Comparison of ENCODE assay signal across 1 cellular context in the genomic region with DNA sequence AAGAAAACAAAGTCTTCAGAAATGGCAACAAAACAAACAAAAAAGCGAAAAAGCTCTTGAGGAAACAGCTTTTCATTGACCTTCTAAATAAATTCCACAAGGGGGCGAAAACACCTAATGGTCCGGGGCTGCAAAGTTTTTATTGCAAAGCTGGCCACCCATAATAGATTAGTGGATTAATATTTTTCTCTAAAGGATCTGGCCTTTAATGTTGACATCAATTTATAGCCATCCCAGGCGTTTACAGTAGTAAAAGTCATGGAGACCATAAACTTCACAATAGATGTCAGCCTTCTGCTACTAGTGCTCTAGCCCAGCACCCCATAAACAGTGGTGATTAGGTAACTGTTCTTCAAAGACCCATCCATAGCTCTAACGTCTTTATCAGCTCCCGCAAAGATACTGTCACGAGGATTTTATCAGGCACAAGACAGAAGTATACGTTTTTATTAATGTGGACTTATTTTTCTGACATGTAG.
A peak's percentile ranks its signal among the peaks of the same experiment; 100 is the strongest.
TF ChIP-seq lines count a peak whose summit lies in the region.

No MANE protein-coding gene starts in this region.

TF ChIP-seq in HepG2, 621 proteins besides CTCF, POLR2A, EP300 and RAD21 (continued from another document and continues in another):
- TF ChIP-seq BRCA1 (CRISPR knock-in tag; IDR thresholded peaks at IDR 0.05) (no peak), NFYB (CRISPR knock-in tag; IDR thresholded peaks at IDR 0.05) (no peak), HNRNPL (IDR thresholded peaks at IDR 0.05; ENCODE audit: low read depth, low read length) (no peak), ZNF12 (CRISPR knock-in tag; IDR thresholded peaks at IDR 0.05) (no peak), MIXL1 (CRISPR knock-in tag; IDR thresholded peaks at IDR 0.05) (no peak), ELF1 (CRISPR knock-in tag; IDR thresholded peaks at IDR 0.05) (no peak), SSRP1 (CRISPR knock-in tag; IDR thresholded peaks at IDR 0.05) (0 out of 2 replicates have a peak, but pooled peaks have one; percentile 47), ZNF83 (CRISPR knock-in tag; IDR thresholded peaks at IDR 0.05; ENCODE audit: borderline replicate concordance) (no peak), STAG1 (CRISPR knock-in tag; IDR thresholded peaks at IDR 0.05) (peak; percentile 90), FOXO1 (CRISPR knock-in tag; IDR thresholded peaks at IDR 0.05) (no peak), SMC3 (IDR thresholded peaks at IDR 0.05; ENCODE audit: low read length) (peak; percentile 86), ZNF614 (CRISPR knock-in tag; IDR thresholded peaks at IDR 0.05; ENCODE audit: borderline replicate concordance) (no peak), U2AF1 (optimal IDR thresholded peaks at IDR 0.05; ENCODE audit: low read depth, low read length) (no peak), NFRKB (IDR thresholded peaks at IDR 0.05) (no peak), MYC (CRISPR knock-in tag; IDR thresholded peaks at IDR 0.05; ENCODE audit: borderline replicate concordance) (no peak), ARHGAP35 (CRISPR knock-in tag; IDR thresholded peaks at IDR 0.05; ENCODE audit: borderline replicate concordance) (no peak), ZKSCAN8 (CRISPR knock-in tag; IDR thresholded peaks at IDR 0.05; ENCODE audit: borderline replicate concordance) (no peak), KDM2A (CRISPR knock-in tag; IDR thresholded peaks at IDR 0.05; ENCODE audit: borderline replicate concordance, low read depth) (no peak), HOXA7 (CRISPR knock-in tag; IDR thresholded peaks at IDR 0.05) (no peak), ISL2 (CRISPR knock-in tag; IDR thresholded peaks at IDR 0.05) (no peak), MAFF (IDR thresholded peaks at IDR 0.05; ENCODE audit: low read depth, low read length) (no peak), SAP130 (CRISPR knock-in tag; IDR thresholded peaks at IDR 0.05; ENCODE audit: low read depth) (no peak)
- TF ChIP-seq, protein P1, sequence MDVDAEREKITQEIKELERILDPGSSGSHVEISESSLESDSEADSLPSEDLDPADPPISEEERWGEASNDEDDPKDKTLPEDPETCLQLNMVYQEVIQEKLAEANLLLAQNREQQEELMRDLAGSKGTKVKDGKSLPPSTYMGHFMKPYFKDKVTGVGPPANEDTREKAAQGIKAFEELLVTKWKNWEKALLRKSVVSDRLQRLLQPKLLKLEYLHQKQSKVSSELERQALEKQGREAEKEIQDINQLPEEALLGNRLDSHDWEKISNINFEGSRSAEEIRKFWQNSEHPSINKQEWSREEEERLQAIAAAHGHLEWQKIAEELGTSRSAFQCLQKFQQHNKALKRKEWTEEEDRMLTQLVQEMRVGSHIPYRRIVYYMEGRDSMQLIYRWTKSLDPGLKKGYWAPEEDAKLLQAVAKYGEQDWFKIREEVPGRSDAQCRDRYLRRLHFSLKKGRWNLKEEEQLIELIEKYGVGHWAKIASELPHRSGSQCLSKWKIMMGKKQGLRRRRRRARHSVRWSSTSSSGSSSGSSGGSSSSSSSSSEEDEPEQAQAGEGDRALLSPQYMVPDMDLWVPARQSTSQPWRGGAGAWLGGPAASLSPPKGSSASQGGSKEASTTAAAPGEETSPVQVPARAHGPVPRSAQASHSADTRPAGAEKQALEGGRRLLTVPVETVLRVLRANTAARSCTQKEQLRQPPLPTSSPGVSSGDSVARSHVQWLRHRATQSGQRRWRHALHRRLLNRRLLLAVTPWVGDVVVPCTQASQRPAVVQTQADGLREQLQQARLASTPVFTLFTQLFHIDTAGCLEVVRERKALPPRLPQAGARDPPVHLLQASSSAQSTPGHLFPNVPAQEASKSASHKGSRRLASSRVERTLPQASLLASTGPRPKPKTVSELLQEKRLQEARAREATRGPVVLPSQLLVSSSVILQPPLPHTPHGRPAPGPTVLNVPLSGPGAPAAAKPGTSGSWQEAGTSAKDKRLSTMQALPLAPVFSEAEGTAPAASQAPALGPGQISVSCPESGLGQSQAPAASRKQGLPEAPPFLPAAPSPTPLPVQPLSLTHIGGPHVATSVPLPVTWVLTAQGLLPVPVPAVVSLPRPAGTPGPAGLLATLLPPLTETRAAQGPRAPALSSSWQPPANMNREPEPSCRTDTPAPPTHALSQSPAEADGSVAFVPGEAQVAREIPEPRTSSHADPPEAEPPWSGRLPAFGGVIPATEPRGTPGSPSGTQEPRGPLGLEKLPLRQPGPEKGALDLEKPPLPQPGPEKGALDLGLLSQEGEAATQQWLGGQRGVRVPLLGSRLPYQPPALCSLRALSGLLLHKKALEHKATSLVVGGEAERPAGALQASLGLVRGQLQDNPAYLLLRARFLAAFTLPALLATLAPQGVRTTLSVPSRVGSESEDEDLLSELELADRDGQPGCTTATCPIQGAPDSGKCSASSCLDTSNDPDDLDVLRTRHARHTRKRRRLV (CRISPR knock-in tag; IDR thresholded peaks at IDR 0.05) = no peak
- TF ChIP-seq, protein P2, sequence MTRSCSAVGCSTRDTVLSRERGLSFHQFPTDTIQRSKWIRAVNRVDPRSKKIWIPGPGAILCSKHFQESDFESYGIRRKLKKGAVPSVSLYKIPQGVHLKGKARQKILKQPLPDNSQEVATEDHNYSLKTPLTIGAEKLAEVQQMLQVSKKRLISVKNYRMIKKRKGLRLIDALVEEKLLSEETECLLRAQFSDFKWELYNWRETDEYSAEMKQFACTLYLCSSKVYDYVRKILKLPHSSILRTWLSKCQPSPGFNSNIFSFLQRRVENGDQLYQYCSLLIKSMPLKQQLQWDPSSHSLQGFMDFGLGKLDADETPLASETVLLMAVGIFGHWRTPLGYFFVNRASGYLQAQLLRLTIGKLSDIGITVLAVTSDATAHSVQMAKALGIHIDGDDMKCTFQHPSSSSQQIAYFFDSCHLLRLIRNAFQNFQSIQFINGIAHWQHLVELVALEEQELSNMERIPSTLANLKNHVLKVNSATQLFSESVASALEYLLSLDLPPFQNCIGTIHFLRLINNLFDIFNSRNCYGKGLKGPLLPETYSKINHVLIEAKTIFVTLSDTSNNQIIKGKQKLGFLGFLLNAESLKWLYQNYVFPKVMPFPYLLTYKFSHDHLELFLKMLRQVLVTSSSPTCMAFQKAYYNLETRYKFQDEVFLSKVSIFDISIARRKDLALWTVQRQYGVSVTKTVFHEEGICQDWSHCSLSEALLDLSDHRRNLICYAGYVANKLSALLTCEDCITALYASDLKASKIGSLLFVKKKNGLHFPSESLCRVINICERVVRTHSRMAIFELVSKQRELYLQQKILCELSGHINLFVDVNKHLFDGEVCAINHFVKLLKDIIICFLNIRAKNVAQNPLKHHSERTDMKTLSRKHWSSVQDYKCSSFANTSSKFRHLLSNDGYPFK (CRISPR knock-in tag; IDR thresholded peaks at IDR 0.05; ENCODE audit: borderline replicate concordance) = no peak
- TF ChIP-seq, protein P3, sequence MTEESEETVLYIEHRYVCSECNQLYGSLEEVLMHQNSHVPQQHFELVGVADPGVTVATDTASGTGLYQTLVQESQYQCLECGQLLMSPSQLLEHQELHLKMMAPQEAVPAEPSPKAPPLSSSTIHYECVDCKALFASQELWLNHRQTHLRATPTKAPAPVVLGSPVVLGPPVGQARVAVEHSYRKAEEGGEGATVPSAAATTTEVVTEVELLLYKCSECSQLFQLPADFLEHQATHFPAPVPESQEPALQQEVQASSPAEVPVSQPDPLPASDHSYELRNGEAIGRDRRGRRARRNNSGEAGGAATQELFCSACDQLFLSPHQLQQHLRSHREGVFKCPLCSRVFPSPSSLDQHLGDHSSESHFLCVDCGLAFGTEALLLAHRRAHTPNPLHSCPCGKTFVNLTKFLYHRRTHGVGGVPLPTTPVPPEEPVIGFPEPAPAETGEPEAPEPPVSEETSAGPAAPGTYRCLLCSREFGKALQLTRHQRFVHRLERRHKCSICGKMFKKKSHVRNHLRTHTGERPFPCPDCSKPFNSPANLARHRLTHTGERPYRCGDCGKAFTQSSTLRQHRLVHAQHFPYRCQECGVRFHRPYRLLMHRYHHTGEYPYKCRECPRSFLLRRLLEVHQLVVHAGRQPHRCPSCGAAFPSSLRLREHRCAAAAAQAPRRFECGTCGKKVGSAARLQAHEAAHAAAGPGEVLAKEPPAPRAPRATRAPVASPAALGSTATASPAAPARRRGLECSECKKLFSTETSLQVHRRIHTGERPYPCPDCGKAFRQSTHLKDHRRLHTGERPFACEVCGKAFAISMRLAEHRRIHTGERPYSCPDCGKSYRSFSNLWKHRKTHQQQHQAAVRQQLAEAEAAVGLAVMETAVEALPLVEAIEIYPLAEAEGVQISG (CRISPR knock-in tag; IDR thresholded peaks at IDR 0.05) = no peak
- TF ChIP-seq, protein P4, sequence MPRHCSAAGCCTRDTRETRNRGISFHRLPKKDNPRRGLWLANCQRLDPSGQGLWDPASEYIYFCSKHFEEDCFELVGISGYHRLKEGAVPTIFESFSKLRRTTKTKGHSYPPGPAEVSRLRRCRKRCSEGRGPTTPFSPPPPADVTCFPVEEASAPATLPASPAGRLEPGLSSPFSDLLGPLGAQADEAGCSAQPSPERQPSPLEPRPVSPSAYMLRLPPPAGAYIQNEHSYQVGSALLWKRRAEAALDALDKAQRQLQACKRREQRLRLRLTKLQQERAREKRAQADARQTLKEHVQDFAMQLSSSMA (CRISPR knock-in tag; IDR thresholded peaks at IDR 0.05) = no peak
- TF ChIP-seq, protein P5, sequence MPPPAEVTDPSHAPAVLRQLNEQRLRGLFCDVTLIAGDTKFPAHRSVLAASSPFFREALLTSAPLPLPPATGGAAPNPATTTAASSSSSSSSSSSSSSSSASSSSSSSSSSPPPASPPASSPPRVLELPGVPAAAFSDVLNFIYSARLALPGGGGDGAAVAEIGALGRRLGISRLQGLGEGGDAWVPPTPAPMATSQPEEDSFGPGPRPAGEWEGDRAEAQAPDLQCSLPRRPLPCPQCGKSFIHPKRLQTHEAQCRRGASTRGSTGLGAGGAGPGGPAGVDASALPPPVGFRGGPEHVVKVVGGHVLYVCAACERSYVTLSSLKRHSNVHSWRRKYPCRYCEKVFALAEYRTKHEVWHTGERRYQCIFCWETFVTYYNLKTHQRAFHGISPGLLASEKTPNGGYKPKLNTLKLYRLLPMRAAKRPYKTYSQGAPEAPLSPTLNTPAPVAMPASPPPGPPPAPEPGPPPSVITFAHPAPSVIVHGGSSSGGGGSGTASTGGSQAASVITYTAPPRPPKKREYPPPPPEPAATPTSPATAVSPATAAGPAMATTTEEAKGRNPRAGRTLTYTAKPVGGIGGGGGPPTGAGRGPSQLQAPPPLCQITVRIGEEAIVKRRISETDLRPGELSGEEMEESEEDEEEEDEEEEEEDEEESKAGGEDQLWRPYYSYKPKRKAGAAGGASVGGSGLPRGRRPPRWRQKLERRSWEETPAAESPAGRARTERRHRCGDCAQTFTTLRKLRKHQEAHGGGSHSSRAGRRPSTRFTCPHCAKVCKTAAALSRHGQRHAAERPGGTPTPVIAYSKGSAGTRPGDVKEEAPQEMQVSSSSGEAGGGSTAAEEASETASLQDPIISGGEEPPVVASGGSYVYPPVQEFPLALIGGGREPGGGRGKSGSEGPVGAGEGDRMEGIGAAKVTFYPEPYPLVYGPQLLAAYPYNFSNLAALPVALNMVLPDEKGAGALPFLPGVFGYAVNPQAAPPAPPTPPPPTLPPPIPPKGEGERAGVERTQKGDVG (CRISPR knock-in tag; IDR thresholded peaks at IDR 0.05; ENCODE audit: borderline replicate concordance) = no peak
- TF ChIP-seq, protein P6, sequence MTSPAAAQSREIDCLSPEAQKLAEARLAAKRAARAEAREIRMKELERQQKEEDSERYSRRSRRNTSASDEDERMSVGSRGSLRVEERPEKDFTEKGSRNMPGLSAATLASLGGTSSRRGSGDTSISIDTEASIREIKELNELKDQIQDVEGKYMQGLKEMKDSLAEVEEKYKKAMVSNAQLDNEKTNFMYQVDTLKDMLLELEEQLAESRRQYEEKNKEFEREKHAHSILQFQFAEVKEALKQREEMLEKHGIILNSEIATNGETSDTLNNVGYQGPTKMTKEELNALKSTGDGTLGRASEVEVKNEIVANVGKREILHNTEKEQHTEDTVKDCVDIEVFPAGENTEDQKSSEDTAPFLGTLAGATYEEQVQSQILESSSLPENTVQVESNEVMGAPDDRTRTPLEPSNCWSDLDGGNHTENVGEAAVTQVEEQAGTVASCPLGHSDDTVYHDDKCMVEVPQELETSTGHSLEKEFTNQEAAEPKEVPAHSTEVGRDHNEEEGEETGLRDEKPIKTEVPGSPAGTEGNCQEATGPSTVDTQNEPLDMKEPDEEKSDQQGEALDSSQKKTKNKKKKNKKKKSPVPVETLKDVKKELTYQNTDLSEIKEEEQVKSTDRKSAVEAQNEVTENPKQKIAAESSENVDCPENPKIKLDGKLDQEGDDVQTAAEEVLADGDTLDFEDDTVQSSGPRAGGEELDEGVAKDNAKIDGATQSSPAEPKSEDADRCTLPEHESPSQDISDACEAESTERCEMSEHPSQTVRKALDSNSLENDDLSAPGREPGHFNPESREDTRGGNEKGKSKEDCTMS (CRISPR knock-in tag; conservative IDR thresholded peaks at IDR 0.05) = no peak
- TF ChIP-seq, protein P7, sequence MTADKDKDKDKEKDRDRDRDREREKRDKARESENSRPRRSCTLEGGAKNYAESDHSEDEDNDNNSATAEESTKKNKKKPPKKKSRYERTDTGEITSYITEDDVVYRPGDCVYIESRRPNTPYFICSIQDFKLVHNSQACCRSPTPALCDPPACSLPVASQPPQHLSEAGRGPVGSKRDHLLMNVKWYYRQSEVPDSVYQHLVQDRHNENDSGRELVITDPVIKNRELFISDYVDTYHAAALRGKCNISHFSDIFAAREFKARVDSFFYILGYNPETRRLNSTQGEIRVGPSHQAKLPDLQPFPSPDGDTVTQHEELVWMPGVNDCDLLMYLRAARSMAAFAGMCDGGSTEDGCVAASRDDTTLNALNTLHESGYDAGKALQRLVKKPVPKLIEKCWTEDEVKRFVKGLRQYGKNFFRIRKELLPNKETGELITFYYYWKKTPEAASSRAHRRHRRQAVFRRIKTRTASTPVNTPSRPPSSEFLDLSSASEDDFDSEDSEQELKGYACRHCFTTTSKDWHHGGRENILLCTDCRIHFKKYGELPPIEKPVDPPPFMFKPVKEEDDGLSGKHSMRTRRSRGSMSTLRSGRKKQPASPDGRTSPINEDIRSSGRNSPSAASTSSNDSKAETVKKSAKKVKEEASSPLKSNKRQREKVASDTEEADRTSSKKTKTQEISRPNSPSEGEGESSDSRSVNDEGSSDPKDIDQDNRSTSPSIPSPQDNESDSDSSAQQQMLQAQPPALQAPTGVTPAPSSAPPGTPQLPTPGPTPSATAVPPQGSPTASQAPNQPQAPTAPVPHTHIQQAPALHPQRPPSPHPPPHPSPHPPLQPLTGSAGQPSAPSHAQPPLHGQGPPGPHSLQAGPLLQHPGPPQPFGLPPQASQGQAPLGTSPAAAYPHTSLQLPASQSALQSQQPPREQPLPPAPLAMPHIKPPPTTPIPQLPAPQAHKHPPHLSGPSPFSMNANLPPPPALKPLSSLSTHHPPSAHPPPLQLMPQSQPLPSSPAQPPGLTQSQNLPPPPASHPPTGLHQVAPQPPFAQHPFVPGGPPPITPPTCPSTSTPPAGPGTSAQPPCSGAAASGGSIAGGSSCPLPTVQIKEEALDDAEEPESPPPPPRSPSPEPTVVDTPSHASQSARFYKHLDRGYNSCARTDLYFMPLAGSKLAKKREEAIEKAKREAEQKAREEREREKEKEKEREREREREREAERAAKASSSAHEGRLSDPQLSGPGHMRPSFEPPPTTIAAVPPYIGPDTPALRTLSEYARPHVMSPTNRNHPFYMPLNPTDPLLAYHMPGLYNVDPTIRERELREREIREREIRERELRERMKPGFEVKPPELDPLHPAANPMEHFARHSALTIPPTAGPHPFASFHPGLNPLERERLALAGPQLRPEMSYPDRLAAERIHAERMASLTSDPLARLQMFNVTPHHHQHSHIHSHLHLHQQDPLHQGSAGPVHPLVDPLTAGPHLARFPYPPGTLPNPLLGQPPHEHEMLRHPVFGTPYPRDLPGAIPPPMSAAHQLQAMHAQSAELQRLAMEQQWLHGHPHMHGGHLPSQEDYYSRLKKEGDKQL (CRISPR knock-in tag; IDR thresholded peaks at IDR 0.05; ENCODE audit: low read depth) = no peak
